ENCODE assay signal across 2 cellular contexts in the genomic region with DNA sequence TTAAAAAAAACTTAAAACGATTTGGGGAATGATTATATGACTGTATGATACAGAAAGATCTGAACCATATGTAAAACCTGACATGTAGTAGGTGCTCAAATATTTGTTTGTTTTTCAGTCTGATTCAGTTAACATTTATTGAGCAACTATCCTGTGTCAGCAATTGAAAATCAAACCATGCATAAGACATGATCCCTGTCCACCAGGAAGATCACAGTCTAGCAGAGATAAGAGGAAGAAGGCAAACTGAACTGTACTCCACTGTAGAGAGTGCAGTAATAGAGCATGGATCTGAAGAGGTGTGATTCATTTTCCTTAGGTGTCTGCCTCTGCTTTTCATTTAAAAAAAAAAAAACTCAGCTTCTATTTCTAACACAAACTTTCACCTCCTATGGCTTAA.
TF ChIP-seq lines count a peak whose summit lies in the region.

No MANE protein-coding gene starts in this region.

TF ChIP-seq in GM12891, 5 proteins besides CTCF, POLR2A, EP300 and RAD21:
- TF ChIP-seq POLR2AphosphoS5 (IDR thresholded peaks at IDR 0.05; ENCODE audit: low read depth, low read length): no peak
- no peak for TF ChIP-seq TAF1 (IDR thresholded peaks at IDR 0.05; ENCODE audit: low read depth, low read length)
- no peak for TF ChIP-seq PAX5 (IDR thresholded peaks at IDR 0.05; ENCODE audit: insufficient read depth, low read length, severe bottlenecking)
- no peak for TF ChIP-seq SPI1 (IDR thresholded peaks at IDR 0.05; ENCODE audit: low read depth, low read length)
- TF ChIP-seq POU2F2 (IDR thresholded peaks at IDR 0.05; ENCODE audit: low read depth, low read length): no peak

TF ChIP-seq in IMR-90, 13 proteins besides CTCF, POLR2A, EP300 and RAD21:
- TF ChIP-seq NFE2L2 (IDR thresholded peaks at IDR 0.05; ENCODE audit: low read depth, low read length): no peak
- TF ChIP-seq MXI1 (IDR thresholded peaks at IDR 0.05; ENCODE audit: borderline replicate concordance, low read depth, low read length): no peak
- TF ChIP-seq BHLHE40 (IDR thresholded peaks at IDR 0.05; ENCODE audit: low read depth, low read length): no peak
- no peak for TF ChIP-seq CEBPB (IDR thresholded peaks at IDR 0.05; ENCODE audit: low read depth, low read length)
